1 cellular context compared by ENCODE assay signal in the genomic region with DNA sequence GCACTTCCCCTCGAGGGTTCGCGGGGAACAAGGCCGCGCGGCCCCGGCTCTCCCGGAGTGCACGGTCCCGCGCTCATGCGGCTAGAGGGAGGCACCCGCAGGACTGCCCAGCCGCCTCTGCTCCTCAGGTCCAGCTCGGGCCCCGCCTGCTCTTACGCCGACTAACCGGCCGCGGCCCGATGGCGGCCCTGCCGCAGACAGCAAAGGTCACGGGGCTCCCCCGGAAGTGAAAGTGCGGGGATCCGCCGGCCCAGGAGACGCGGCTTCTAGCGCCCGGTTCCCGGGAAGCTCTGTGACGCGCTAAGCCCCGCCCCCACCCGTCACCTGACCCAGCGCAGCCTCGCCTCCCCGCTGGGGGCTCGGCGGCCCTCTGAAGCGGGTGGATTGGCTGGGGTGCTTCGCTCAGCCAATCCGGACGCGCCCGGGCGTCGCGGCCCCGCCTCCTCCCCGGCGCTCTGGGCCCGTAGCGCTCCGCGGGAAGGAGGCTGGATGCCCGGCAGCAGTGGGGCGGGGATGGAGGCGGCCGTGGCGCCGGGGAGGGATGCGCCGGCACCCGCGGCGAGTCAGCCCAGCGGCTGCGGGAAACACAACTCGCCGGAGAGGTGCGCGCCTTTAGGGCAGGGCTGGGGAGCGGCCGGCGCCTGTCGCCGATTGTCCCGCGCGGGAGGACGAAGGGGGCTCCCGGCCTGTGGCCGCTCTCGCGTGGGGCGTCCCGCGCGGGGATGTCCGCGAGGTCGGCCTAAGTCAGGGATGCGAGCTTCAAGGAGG.
TF ChIP-seq lines count a peak whose summit lies in the region.

A gene with protein sequence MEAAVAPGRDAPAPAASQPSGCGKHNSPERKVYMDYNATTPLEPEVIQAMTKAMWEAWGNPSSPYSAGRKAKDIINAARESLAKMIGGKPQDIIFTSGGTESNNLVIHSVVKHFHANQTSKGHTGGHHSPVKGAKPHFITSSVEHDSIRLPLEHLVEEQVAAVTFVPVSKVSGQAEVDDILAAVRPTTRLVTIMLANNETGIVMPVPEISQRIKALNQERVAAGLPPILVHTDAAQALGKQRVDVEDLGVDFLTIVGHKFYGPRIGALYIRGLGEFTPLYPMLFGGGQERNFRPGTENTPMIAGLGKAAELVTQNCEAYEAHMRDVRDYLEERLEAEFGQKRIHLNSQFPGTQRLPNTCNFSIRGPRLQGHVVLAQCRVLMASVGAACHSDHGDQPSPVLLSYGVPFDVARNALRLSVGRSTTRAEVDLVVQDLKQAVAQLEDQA (plus strand): TSS at position 460 of the 768 bp plus-strand sequence. CDS start 54 bp downstream, at position 514.

TF ChIP-seq in HepG2, 621 proteins besides CTCF, POLR2A, EP300 and RAD21 (continued from another document and continues in another):
- TF ChIP-seq, protein P1, sequence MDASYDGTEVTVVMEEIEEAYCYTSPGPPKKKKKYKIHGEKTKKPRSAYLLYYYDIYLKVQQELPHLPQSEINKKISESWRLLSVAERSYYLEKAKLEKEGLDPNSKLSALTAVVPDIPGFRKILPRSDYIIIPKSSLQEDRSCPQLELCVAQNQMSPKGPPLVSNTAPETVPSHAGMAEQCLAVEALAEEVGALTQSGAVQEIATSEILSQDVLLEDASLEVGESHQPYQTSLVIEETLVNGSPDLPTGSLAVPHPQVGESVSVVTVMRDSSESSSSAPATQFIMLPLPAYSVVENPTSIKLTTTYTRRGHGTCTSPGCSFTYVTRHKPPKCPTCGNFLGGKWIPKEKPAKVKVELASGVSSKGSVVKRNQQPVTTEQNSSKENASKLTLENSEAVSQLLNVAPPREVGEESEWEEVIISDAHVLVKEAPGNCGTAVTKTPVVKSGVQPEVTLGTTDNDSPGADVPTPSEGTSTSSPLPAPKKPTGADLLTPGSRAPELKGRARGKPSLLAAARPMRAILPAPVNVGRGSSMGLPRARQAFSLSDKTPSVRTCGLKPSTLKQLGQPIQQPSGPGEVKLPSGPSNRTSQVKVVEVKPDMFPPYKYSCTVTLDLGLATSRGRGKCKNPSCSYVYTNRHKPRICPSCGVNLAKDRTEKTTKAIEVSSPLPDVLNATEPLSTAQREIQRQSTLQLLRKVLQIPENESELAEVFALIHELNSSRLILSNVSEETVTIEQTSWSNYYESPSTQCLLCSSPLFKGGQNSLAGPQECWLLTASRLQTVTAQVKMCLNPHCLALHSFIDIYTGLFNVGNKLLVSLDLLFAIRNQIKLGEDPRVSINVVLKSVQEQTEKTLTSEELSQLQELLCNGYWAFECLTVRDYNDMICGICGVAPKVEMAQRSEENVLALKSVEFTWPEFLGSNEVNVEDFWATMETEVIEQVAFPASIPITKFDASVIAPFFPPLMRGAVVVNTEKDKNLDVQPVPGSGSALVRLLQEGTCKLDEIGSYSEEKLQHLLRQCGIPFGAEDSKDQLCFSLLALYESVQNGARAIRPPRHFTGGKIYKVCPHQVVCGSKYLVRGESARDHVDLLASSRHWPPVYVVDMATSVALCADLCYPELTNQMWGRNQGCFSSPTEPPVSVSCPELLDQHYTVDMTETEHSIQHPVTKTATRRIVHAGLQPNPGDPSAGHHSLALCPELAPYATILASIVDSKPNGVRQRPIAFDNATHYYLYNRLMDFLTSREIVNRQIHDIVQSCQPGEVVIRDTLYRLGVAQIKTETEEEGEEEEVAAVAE (CRISPR knock-in tag; IDR thresholded peaks at IDR 0.05; ENCODE audit: borderline replicate concordance): no peak
- TF ChIP-seq FOXO1 (CRISPR knock-in tag; IDR thresholded peaks at IDR 0.05) (peak; percentile 60; the same call in 1 of the 2 replicates), ZNF12 (CRISPR knock-in tag; IDR thresholded peaks at IDR 0.05) (peak; percentile 16; the same call in 1 of the 2 replicates), ZKSCAN8 (CRISPR knock-in tag; IDR thresholded peaks at IDR 0.05; ENCODE audit: borderline replicate concordance) (peak; percentile 39; the same call in 1 of the 2 replicates), ZNF430 (CRISPR knock-in tag; IDR thresholded peaks at IDR 0.05) (peak; percentile 72; the same call in 1 of the 2 replicates), MBNL3 (CRISPR knock-in tag; conservative IDR thresholded peaks at IDR 0.05) (no peak), ZNF543 (CRISPR knock-in tag; IDR thresholded peaks at IDR 0.05) (peak; percentile 11), ZFP41 (CRISPR knock-in tag; IDR thresholded peaks at IDR 0.05; ENCODE audit: borderline replicate concordance) (peak; percentile 90; the same call in 1 of the 2 replicates), ZNF460 (CRISPR knock-in tag; IDR thresholded peaks at IDR 0.05; ENCODE audit: borderline replicate concordance) (peak; percentile 46; the same call in 1 of the 2 replicates), MBD4 (IDR thresholded peaks at IDR 0.05; ENCODE audit: borderline replicate concordance, low read length) (no peak), NR2F6 (IDR thresholded peaks at IDR 0.05) (peak; percentile 59), NR2F6 (CRISPR knock-in tag; IDR thresholded peaks at IDR 0.05) (peak; percentile 90), MATR3 (CRISPR knock-in tag; IDR thresholded peaks at IDR 0.05) (no peak), EZH2 (conservative IDR thresholded peaks at IDR 0.05; ENCODE audit: low read depth, low read length) (no peak), ZNF274 (CRISPR knock-in tag; IDR thresholded peaks at IDR 0.05) (peak; percentile 51), ZNF607 (CRISPR knock-in tag; IDR thresholded peaks at IDR 0.05; ENCODE audit: borderline replicate concordance) (peak; percentile 94), ZNF891 (CRISPR knock-in tag; IDR thresholded peaks at IDR 0.05) (peak; percentile 75; the same call in 1 of the 2 replicates), SP140L (CRISPR knock-in tag; IDR thresholded peaks at IDR 0.05; ENCODE audit: borderline replicate concordance) (no peak), ATM (IDR thresholded peaks at IDR 0.05; ENCODE audit: borderline replicate concordance) (no peak), KAT2B (IDR thresholded peaks at IDR 0.05; ENCODE audit: borderline replicate concordance, low read depth, low read length) (no peak), IKZF1 (IDR thresholded peaks at IDR 0.05) (no peak), SOX13 (IDR thresholded peaks at IDR 0.05) (no peak), SOX13 (CRISPR knock-in tag; conservative IDR thresholded peaks at IDR 0.05 in 1 of 2, IDR thresholded peaks at IDR 0.05 in 1 of 2) (peak in 1 of 2 experiments; percentile 50; a peak in 1 of 4 replicates), NFKBIZ (CRISPR knock-in tag; IDR thresholded peaks at IDR 0.05) (no peak; the same call in 1 of the 2 replicates), ZFP1 (CRISPR knock-in tag; IDR thresholded peaks at IDR 0.05) (peak; percentile 60; the same call in 1 of the 2 replicates), ZNF772 (CRISPR knock-in tag; IDR thresholded peaks at IDR 0.05) (peak; percentile 66; the same call in 1 of the 2 replicates), KLF16 (CRISPR knock-in tag; IDR thresholded peaks at IDR 0.05) (peak in 1 of 2 experiments; percentile 94; a peak in 2 of 4 replicates)
- TF ChIP-seq, protein P2, sequence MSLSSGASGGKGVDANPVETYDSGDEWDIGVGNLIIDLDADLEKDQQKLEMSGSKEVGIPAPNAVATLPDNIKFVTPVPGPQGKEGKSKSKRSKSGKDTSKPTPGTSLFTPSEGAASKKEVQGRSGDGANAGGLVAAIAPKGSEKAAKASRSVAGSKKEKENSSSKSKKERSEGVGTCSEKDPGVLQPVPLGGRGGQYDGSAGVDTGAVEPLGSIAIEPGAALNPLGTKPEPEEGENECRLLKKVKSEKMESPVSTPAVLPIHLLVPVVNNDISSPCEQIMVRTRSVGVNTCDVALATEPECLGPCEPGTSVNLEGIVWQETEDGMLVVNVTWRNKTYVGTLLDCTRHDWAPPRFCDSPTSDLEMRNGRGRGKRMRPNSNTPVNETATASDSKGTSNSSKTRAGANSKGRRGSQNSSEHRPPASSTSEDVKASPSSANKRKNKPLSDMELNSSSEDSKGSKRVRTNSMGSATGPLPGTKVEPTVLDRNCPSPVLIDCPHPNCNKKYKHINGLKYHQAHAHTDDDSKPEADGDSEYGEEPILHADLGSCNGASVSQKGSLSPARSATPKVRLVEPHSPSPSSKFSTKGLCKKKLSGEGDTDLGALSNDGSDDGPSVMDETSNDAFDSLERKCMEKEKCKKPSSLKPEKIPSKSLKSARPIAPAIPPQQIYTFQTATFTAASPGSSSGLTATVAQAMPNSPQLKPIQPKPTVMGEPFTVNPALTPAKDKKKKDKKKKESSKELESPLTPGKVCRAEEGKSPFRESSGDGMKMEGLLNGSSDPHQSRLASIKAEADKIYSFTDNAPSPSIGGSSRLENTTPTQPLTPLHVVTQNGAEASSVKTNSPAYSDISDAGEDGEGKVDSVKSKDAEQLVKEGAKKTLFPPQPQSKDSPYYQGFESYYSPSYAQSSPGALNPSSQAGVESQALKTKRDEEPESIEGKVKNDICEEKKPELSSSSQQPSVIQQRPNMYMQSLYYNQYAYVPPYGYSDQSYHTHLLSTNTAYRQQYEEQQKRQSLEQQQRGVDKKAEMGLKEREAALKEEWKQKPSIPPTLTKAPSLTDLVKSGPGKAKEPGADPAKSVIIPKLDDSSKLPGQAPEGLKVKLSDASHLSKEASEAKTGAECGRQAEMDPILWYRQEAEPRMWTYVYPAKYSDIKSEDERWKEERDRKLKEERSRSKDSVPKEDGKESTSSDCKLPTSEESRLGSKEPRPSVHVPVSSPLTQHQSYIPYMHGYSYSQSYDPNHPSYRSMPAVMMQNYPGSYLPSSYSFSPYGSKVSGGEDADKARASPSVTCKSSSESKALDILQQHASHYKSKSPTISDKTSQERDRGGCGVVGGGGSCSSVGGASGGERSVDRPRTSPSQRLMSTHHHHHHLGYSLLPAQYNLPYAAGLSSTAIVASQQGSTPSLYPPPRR (CRISPR knock-in tag; IDR thresholded peaks at IDR 0.05; ENCODE audit: borderline replicate concordance): no peak
- TF ChIP-seq, protein P3, sequence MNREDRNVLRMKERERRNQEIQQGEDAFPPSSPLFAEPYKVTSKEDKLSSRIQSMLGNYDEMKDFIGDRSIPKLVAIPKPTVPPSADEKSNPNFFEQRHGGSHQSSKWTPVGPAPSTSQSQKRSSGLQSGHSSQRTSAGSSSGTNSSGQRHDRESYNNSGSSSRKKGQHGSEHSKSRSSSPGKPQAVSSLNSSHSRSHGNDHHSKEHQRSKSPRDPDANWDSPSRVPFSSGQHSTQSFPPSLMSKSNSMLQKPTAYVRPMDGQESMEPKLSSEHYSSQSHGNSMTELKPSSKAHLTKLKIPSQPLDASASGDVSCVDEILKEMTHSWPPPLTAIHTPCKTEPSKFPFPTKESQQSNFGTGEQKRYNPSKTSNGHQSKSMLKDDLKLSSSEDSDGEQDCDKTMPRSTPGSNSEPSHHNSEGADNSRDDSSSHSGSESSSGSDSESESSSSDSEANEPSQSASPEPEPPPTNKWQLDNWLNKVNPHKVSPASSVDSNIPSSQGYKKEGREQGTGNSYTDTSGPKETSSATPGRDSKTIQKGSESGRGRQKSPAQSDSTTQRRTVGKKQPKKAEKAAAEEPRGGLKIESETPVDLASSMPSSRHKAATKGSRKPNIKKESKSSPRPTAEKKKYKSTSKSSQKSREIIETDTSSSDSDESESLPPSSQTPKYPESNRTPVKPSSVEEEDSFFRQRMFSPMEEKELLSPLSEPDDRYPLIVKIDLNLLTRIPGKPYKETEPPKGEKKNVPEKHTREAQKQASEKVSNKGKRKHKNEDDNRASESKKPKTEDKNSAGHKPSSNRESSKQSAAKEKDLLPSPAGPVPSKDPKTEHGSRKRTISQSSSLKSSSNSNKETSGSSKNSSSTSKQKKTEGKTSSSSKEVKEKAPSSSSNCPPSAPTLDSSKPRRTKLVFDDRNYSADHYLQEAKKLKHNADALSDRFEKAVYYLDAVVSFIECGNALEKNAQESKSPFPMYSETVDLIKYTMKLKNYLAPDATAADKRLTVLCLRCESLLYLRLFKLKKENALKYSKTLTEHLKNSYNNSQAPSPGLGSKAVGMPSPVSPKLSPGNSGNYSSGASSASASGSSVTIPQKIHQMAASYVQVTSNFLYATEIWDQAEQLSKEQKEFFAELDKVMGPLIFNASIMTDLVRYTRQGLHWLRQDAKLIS (CRISPR knock-in tag; IDR thresholded peaks at IDR 0.05): peak; percentile 74; the same call in 1 of the 2 replicates
- TF ChIP-seq, protein P4, sequence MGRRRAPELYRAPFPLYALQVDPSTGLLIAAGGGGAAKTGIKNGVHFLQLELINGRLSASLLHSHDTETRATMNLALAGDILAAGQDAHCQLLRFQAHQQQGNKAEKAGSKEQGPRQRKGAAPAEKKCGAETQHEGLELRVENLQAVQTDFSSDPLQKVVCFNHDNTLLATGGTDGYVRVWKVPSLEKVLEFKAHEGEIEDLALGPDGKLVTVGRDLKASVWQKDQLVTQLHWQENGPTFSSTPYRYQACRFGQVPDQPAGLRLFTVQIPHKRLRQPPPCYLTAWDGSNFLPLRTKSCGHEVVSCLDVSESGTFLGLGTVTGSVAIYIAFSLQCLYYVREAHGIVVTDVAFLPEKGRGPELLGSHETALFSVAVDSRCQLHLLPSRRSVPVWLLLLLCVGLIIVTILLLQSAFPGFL (CRISPR knock-in tag; IDR thresholded peaks at IDR 0.05): no peak
- TF ChIP-seq, protein P5, sequence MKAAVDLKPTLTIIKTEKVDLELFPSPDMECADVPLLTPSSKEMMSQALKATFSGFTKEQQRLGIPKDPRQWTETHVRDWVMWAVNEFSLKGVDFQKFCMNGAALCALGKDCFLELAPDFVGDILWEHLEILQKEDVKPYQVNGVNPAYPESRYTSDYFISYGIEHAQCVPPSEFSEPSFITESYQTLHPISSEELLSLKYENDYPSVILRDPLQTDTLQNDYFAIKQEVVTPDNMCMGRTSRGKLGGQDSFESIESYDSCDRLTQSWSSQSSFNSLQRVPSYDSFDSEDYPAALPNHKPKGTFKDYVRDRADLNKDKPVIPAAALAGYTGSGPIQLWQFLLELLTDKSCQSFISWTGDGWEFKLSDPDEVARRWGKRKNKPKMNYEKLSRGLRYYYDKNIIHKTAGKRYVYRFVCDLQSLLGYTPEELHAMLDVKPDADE (CRISPR knock-in tag; IDR thresholded peaks at IDR 0.05): no peak
- TF ChIP-seq, protein P6, sequence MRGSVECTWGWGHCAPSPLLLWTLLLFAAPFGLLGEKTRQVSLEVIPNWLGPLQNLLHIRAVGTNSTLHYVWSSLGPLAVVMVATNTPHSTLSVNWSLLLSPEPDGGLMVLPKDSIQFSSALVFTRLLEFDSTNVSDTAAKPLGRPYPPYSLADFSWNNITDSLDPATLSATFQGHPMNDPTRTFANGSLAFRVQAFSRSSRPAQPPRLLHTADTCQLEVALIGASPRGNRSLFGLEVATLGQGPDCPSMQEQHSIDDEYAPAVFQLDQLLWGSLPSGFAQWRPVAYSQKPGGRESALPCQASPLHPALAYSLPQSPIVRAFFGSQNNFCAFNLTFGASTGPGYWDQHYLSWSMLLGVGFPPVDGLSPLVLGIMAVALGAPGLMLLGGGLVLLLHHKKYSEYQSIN (CRISPR knock-in tag; IDR thresholded peaks at IDR 0.05; ENCODE audit: borderline replicate concordance): no peak
- TF ChIP-seq, protein P7, sequence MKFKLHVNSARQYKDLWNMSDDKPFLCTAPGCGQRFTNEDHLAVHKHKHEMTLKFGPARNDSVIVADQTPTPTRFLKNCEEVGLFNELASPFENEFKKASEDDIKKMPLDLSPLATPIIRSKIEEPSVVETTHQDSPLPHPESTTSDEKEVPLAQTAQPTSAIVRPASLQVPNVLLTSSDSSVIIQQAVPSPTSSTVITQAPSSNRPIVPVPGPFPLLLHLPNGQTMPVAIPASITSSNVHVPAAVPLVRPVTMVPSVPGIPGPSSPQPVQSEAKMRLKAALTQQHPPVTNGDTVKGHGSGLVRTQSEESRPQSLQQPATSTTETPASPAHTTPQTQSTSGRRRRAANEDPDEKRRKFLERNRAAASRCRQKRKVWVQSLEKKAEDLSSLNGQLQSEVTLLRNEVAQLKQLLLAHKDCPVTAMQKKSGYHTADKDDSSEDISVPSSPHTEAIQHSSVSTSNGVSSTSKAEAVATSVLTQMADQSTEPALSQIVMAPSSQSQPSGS (CRISPR knock-in tag; IDR thresholded peaks at IDR 0.05): peak; percentile 62
- TF ChIP-seq, protein P8, sequence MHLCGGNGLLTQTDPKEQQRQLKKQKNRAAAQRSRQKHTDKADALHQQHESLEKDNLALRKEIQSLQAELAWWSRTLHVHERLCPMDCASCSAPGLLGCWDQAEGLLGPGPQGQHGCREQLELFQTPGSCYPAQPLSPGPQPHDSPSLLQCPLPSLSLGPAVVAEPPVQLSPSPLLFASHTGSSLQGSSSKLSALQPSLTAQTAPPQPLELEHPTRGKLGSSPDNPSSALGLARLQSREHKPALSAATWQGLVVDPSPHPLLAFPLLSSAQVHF (CRISPR knock-in tag; IDR thresholded peaks at IDR 0.05): no peak; the same call in 1 of the 2 replicates
